ENCODE assay signal across 9 cellular contexts in the genomic region with DNA sequence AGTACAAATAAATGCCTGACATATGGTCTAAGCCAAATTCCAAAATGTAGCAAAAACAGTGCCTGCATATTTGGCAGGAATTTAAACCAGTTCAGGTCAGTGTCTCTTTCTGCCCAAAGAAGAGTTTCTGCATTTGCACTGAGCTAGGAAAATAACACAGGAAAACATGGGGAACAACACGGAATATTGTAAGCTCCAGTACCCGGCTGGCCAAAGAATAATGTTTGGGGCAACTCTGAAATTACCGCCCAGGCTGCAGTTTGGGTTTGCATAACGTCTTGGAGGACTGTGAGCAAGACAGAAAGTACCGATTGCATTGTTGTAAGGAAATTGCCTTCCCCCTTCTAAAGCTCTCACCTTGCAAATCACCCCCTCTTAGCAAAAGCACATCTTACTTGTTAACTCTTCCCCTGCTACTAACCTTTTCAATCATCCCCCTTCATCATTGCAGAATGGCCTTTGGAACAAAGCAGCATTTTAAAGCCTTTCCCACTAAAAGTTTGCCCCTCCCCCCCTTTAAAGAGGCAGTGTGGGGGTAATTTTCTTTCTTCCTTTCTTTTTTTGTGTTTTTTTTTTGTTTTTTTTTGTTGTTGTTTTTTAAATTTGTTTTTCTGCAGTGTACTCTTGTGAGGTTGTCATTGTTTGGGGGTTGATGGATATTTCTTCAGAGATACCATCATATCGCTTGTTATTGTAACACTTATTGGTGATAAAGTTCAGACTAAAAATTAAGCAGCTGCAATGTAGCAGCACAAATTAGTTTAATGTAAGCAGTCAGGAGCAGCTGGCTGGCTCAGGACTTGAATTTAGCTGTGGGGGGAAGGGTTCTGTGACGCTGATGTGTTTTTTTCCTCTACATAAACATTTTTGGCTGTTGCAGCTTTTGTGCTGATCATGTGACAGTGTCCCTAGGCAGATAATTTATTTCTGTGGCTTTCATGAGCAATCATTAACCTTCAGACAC.
DNase-seq lines count a peak whose midpoint lies in the region; ATAC-seq and TF ChIP-seq lines count a peak whose summit lies in the region.
"Had no signal": no experiment of that assay in that cellular context is flagged by ENCODE, and none has a peak within 500 bp of the region (broad histone marks: within the 10 kb centered on the region; RNA-seq: fewer than 3 reads in every experiment).

No MANE protein-coding gene starts in this region.

- H3K9me3 ChIP-seq in NT2/D1 (ENCODE audit: insufficient read depth, low read length), result no peaks in the 10 kb centered on the region
- H3K9me3 ChIP-seq: upper lobe of left lung had no signal

- H3K4me3 ChIP-seq in NT2/D1 (ENCODE audit: insufficient read length, low read depth), result peak overlapping the region; percentile 2
- H3K4me3 ChIP-seq in fibroblast of mammary gland (ENCODE audit: control insufficient read depth, low read depth, low read length), result no peak overlapping the region
- no peak overlapping the region for H3K4me3 ChIP-seq in retinal pigment epithelial cell (ENCODE audit: low read length)

- DNase-seq in GM10266 (ENCODE audit: extremely low spot score) (peak; percentile 28), NT2/D1 (ENCODE audit: low read depth, low spot score) (peak; percentile 16), fibroblast of mammary gland (ENCODE audit: low read depth) (peak; percentile 43), retinal pigment epithelial cell (ENCODE audit: low read depth) (peak; percentile 61), NCI-H510A treated with DMSO at 0.1 percent for 48 hours (lab: John Stamatoyannopoulos, UW) (no peak), GM19238 (ENCODE audit: insufficient read length, low spot score) (no peak)
- no peak for DNase-seq in activated effector memory CD4-positive, alpha-beta T cell treated with anti-CD3 and anti-CD28 coated beads, Interleukin-2, amount 50 U/mL, for 16 hours

- peaks cover 3% of the 10 kb centered on the region for H3K4me1 ChIP-seq in NT2/D1 (ENCODE audit: insufficient read depth, insufficient read length)

- no peaks in the 10 kb centered on the region for H3K36me3 ChIP-seq in NT2/D1 (ENCODE audit: insufficient read depth, insufficient read length, low read length)
- H3K36me3 ChIP-seq: upper lobe of left lung had no signal

- H3K27me3 ChIP-seq in NT2/D1 (ENCODE audit: insufficient read depth, insufficient read length), result no peaks in the 10 kb centered on the region
- H3K27me3 ChIP-seq: upper lobe of left lung had no signal

- H3K9ac ChIP-seq in NT2/D1 (ENCODE audit: insufficient read length, low read depth), result peak overlapping the region; percentile 70

- TF ChIP-seq CTCF in GM10266 (IDR thresholded peaks at IDR 0.05; ENCODE audit: control insufficient read depth, insufficient read depth, low read depth, missing control alignments), result no peak
- no peak for TF ChIP-seq CTCF in fibroblast of mammary gland (conservative IDR thresholded peaks at IDR 0.05; ENCODE audit: control insufficient read depth, insufficient read depth, low read depth, low read length)
- no peak for TF ChIP-seq CTCF in retinal pigment epithelial cell (conservative IDR thresholded peaks at IDR 0.05; ENCODE audit: low read depth, low read length)

- ATAC-seq in HG02885 (IDR thresholded peaks at IDR 0.05; ENCODE audit: poor library complexity, unreplicated experiment), result peak; percentile 71

Comparison
In these comparisons a context has a peak if more than half of its experiments do, and no peak if none do; other contexts are left out.
1. DNase-seq: peak in GM10266 (single experiment), NT2/D1 (single experiment), fibroblast of mammary gland (single experiment) and retinal pigment epithelial cell (single experiment); none in NCI-H510A treated with DMSO at 0.1 percent for 48 hours (single experiment), activated effector memory CD4-positive, alpha-beta T cell treated with anti-CD3 and anti-CD28 coated beads, Interleukin-2, amount 50 U/mL, for 16 hours (single experiment) and GM19238 (single experiment).